Comparison of ENCODE assay signal across 7 cellular contexts in the genomic region with DNA sequence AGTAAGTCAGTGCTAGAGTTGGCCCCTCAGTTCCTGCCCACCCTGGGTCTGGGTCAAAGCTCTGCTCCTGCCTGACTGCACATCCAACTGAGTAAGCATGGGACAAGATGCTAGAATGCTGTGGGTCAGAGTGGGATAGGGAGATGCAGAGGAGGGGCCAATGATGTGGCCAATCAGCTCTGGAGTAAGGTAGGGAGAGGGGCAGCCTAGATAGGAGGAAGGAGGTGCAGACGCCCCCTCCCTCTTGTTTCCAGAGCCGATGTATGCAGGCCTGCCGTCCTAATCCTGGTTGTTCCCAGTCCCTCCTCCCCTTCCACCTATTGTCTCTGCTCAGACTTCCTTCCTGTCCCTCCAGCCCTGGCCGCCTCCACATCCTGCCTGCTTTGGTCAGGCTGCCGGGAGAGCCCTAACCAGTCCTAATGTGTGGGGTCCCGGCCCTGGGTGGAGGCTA. TPM values are rescaled to one million over a fixed set of nuclear protein-coding genes. Genes with fewer than 3 reads are reported as not detected.
DNase-seq lines count a peak whose midpoint lies in the region; ATAC-seq and TF ChIP-seq lines count a peak whose summit lies in the region.

No MANE protein-coding gene starts in this region.

- H3K4me1 ChIP-seq in thyroid gland, result peaks cover 8 to 18% of the 10 kb centered on the region in 2 donors

- TF ChIP-seq RAD21 in Ishikawa (IDR thresholded peaks at IDR 0.05; ENCODE audit: low read depth), result no peak

- no peak overlapping the region for H3K4me3 ChIP-seq in thyroid gland (replicated peaks in 1 of 3)

- H3K27ac ChIP-seq in thyroid gland, result peak overlapping the region in 2 of 3 donors; percentile 63 to 70

- H3K36me3 ChIP-seq in thyroid gland, result no peaks in the 10 kb centered on the region

- intact Hi-C loops in thyroid gland (cut with DNase I), result no loop called here

- H3K9me3 ChIP-seq in thyroid gland, result no peaks in the 10 kb centered on the region

- no peak for TF ChIP-seq POLR2A in thyroid gland (IDR thresholded peaks at IDR 0.05)

- DNase-seq in astrocyte of the hippocampus (ENCODE audit: low read depth, low spot score) (peak; percentile 61), iPS-NIHi11 (ENCODE audit: low spot score) (peak; percentile 85), thyroid gland (peak in 1 of 2 donors; percentile 28), hypothalamus (lab: John Stamatoyannopoulos, UW) (no peak), amygdala (lab: John Stamatoyannopoulos, UW) (no peak)

- no peak for ATAC-seq in GM21381 (IDR thresholded peaks at IDR 0.05; ENCODE audit: unreplicated experiment)

- TF ChIP-seq EP300 in Ishikawa (IDR thresholded peaks at IDR 0.05; ENCODE audit: borderline replicate concordance), result no peak

- WGBS in thyroid gland, 2 donors, result 64 to 75% methylated on average over 6 of the region's 6 CpGs

- TF ChIP-seq CTCF in thyroid gland (IDR thresholded peaks at IDR 0.05), result no peak

- H3K27me3 ChIP-seq in thyroid gland, result no peaks in the 10 kb centered on the region

TF ChIP-seq in Ishikawa, 13 proteins besides CTCF, POLR2A, EP300 and RAD21:
- TF ChIP-seq TCF12 (IDR thresholded peaks at IDR 0.05; ENCODE audit: low read depth) (no peak), ZBTB7A (IDR thresholded peaks at IDR 0.05; ENCODE audit: low read depth) (0 out of 2 replicates have a peak, but pooled peaks have one; percentile 15), TAF1 (IDR thresholded peaks at IDR 0.05; ENCODE audit: low read depth) (no peak), CREB1 (IDR thresholded peaks at IDR 0.05; ENCODE audit: low read depth) (no peak), TEAD4 (IDR thresholded peaks at IDR 0.05) (no peak), FOXM1 (IDR thresholded peaks at IDR 0.05; ENCODE audit: borderline replicate concordance, low read depth) (no peak), YY1 (IDR thresholded peaks at IDR 0.05; ENCODE audit: low read depth) (no peak)
- TF ChIP-seq, protein P1, sequence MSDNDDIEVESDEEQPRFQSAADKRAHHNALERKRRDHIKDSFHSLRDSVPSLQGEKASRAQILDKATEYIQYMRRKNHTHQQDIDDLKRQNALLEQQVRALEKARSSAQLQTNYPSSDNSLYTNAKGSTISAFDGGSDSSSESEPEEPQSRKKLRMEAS (IDR thresholded peaks at IDR 0.05), result no peak

RNA-seq across cellular contexts. Expression of a gene that starts 1.3 kb away (rescaled TPM):
- total RNA-seq in thyroid gland, result 10 to 100 TPM in 1 of 4 donors, 1 to 10 TPM in 3; 5.4 to 11.7 (median 8.3) TPM

RNA-seq across cellular contexts. Expression of a gene that starts 29.6 kb away (rescaled TPM):
- total RNA-seq in thyroid gland, result 10 to 100 TPM; 15.2 to 28.3 (median 22.7) TPM

RNA-seq across cellular contexts. Expression of a gene that starts 44.0 kb away (rescaled TPM):
- total RNA-seq in thyroid gland, result 1 to 10 TPM; 2.4 to 5.7 (median 4.6) TPM

RNA-seq across cellular contexts. Expression of a gene that starts 44.1 kb away (rescaled TPM):
- 10 to 100 TPM; 44.2 to 62.7 (median 54.6) TPM for total RNA-seq in thyroid gland

Comparison
In these comparisons a context has a peak if more than half of its experiments do, and no peak if none do; other contexts are left out.
1. DNase-seq: peak in astrocyte of the hippocampus (single experiment) and iPS-NIHi11 (single experiment); none in hypothalamus (0 of 51) and amygdala (0 of 56).